ENCODE assay signal across 24 cellular contexts in genomic region chr3:129432671-129433070, GRCh38. TPM values are rescaled to one million over a fixed set of nuclear protein-coding genes. Genes with fewer than 3 reads are reported as not detected.
DNase-seq lines count a peak whose midpoint lies in the region; ATAC-seq and TF ChIP-seq lines count a peak whose summit lies in the region.
"Had no signal": no experiment of that assay in that cellular context is flagged by ENCODE, and none has a peak within 500 bp of the region (broad histone marks: within the 10 kb centered on the region; RNA-seq: fewer than 3 reads in every experiment).

No MANE protein-coding gene starts in this region.

- H3K4me3 Mint-ChIP-seq in activated CD8-positive, alpha-beta T cell treated with anti-CD3 and anti-CD28 coated beads for 36 hours, result no peak overlapping the region
- H3K4me3 Mint-ChIP-seq in activated CD8-positive, alpha-beta T cell treated with anti-CD3 and anti-CD28 coated beads, Interleukin-2, amount 10 ng/mL, durations not matched to agents 7 days and 5 days, result no peak overlapping the region
- H3K4me3 Mint-ChIP-seq: CD4-positive, alpha-beta T cell had no signal

- H3K4me3 ChIP-seq in effector memory CD4-positive, alpha-beta T cell (ENCODE audit: insufficient read depth, low read depth, low read length, poor library complexity, severe bottlenecking), result no peak overlapping the region
- H3K4me3 ChIP-seq: BLaER1, GM12878, PC-9 had no signal

- peaks cover 7% of the 10 kb centered on the region for H3K4me1 ChIP-seq in effector memory CD4-positive, alpha-beta T cell (ENCODE audit: control insufficient read depth, insufficient read depth, low read length, poor library complexity, severe bottlenecking)

- intact Hi-C loops in activated CD8-positive, alpha-beta T cell treated with anti-CD3 and anti-CD28 coated beads for 36 hours (cut with micrococcal nuclease), result no loop called here

- CTCF ChIA-PET in activated CD8-positive, alpha-beta T cell treated with anti-CD3 and anti-CD28 coated beads for 36 hours (lab: Charles Lee), result interaction anchor here (1.6 kb wide), 1 partner anchor 49 kb away, joined by 6 read pairs; no protein-coding TSS in a partner anchor
- CTCF ChIA-PET in activated CD8-positive, alpha-beta T cell treated with anti-CD3 and anti-CD28 coated beads, Interleukin-2, amount 10 ng/mL, durations not matched to agents 7 days and 5 days (lab: Charles Lee), result interaction anchor here (0.8 to 1.0 kb wide), 2 partner anchors 33 to 463 kb away, joined by 3 read pairs; no protein-coding TSS in a partner anchor

- no peak for ATAC-seq in activated CD8-positive, alpha-beta T cell treated with anti-CD3 and anti-CD28 coated beads for 36 hours
- no peak for ATAC-seq in activated CD8-positive, alpha-beta T cell treated with anti-CD3 and anti-CD28 coated beads, Interleukin-2, amount 10 ng/mL, durations not matched to agents 7 days and 5 days
- ATAC-seq in GM19351 (IDR thresholded peaks at IDR 0.05; ENCODE audit: unreplicated experiment), result no peak
- ATAC-seq: GM12878 had no signal

- peaks cover 48% of the 10 kb centered on the region for H3K36me3 ChIP-seq in effector memory CD4-positive, alpha-beta T cell (ENCODE audit: control insufficient read depth, insufficient read depth, low read length)

- H3K4me1 Mint-ChIP-seq in activated CD8-positive, alpha-beta T cell treated with anti-CD3 and anti-CD28 coated beads for 36 hours (ENCODE audit: low read depth), result peaks cover 52% of the 10 kb centered on the region
- peaks cover 85% of the 10 kb centered on the region for H3K4me1 Mint-ChIP-seq in activated CD8-positive, alpha-beta T cell treated with anti-CD3 and anti-CD28 coated beads, Interleukin-2, amount 10 ng/mL, durations not matched to agents 7 days and 5 days (ENCODE audit: low read depth)

- H3K36me3 Mint-ChIP-seq in activated CD8-positive, alpha-beta T cell treated with anti-CD3 and anti-CD28 coated beads for 36 hours (ENCODE audit: low read depth), result peaks cover 64% of the 10 kb centered on the region
- peaks cover 78% of the 10 kb centered on the region for H3K36me3 Mint-ChIP-seq in activated CD8-positive, alpha-beta T cell treated with anti-CD3 and anti-CD28 coated beads, Interleukin-2, amount 10 ng/mL, durations not matched to agents 7 days and 5 days (ENCODE audit: low read depth)

- no peaks in the 10 kb centered on the region for H3K27me3 Mint-ChIP-seq in activated CD8-positive, alpha-beta T cell treated with anti-CD3 and anti-CD28 coated beads for 36 hours
- peaks cover 3% of the 10 kb centered on the region for H3K27me3 Mint-ChIP-seq in activated CD8-positive, alpha-beta T cell treated with anti-CD3 and anti-CD28 coated beads, Interleukin-2, amount 10 ng/mL, durations not matched to agents 7 days and 5 days (ENCODE audit: low read depth)
- H3K27me3 Mint-ChIP-seq: CD4-positive, alpha-beta T cell had no signal

- H3K9me3 ChIP-seq in effector memory CD4-positive, alpha-beta T cell (ENCODE audit: control insufficient read depth, low read length), result no peaks in the 10 kb centered on the region
- H3K9me3 ChIP-seq: BLaER1 had no signal

- H3K9me3 Mint-ChIP-seq in activated CD8-positive, alpha-beta T cell treated with anti-CD3 and anti-CD28 coated beads for 36 hours, result no peaks in the 10 kb centered on the region
- no peaks in the 10 kb centered on the region for H3K9me3 Mint-ChIP-seq in activated CD8-positive, alpha-beta T cell treated with anti-CD3 and anti-CD28 coated beads, Interleukin-2, amount 10 ng/mL, durations not matched to agents 7 days and 5 days (ENCODE audit: insufficient read depth)
- H3K9me3 Mint-ChIP-seq: CD4-positive, alpha-beta T cell had no signal

- DNase-seq in activated CD8-positive, alpha-beta T cell treated with anti-CD3 and anti-CD28 coated beads for 36 hours, result no peak
- no peak for DNase-seq in activated CD8-positive, alpha-beta T cell treated with anti-CD3 and anti-CD28 coated beads, Interleukin-2, amount 10 ng/mL, durations not matched to agents 7 days and 5 days
- DNase-seq in CD1c-positive myeloid dendritic cell (ENCODE audit: extremely low spot score) (peak; percentile 10), MV-4-11 (lab: John Stamatoyannopoulos, UW) (peak; percentile 37), kidney tubule cell (ENCODE audit: low spot score) (peak; percentile 50), Ammon's horn (ENCODE audit: low spot score) (no peak)
- no peak for DNase-seq in effector memory CD4-positive, alpha-beta T cell
- DNase-seq: CD4-positive, alpha-beta T cell; DMS79; EL; HCEC 1CT; NCI-H1105; NCI-H1436 treated with DMSO at 0.1 percent for 48 hours; NCI-H187 treated with DMSO at 0.1 percent for 48 hours; NCI-H2171 treated with DMSO at 0.1 percent for 48 hours; NCI-H524 treated with DMSO at 0.1 percent for 48 hours; NCI-H82; PC-9; SHP77 had no signal

- H3K27ac ChIP-seq in effector memory CD4-positive, alpha-beta T cell (ENCODE audit: insufficient read depth, low read length, poor library complexity, severe bottlenecking), result no peak overlapping the region
- H3K27ac ChIP-seq: 22Rv1, BLaER1, PC-9, RWPE1 had no signal

- H3K27ac Mint-ChIP-seq in activated CD8-positive, alpha-beta T cell treated with anti-CD3 and anti-CD28 coated beads for 36 hours, result peak overlapping the region; percentile 2
- H3K27ac Mint-ChIP-seq in activated CD8-positive, alpha-beta T cell treated with anti-CD3 and anti-CD28 coated beads, Interleukin-2, amount 10 ng/mL, durations not matched to agents 7 days and 5 days, result no peak overlapping the region
- H3K27ac Mint-ChIP-seq: CD4-positive, alpha-beta T cell had no signal

- POLR2A ChIA-PET in activated CD8-positive, alpha-beta T cell treated with anti-CD3 and anti-CD28 coated beads for 36 hours (lab: Charles Lee), result interaction anchor here (0.6 to 2.0 kb wide), 3 partner anchors 9 to 116 kb away, joined by 3 to 7 read pairs (median 3); a partner anchor contains a TSS
- POLR2A ChIA-PET in activated CD8-positive, alpha-beta T cell treated with anti-CD3 and anti-CD28 coated beads, Interleukin-2, amount 10 ng/mL, durations not matched to agents 7 days and 5 days (lab: Charles Lee), result no interaction called here

- H3K27me3 ChIP-seq in effector memory CD4-positive, alpha-beta T cell (replicated peaks; ENCODE audit: control insufficient read depth, insufficient read depth, low read length, poor library complexity, severe bottlenecking), result no peaks in the 10 kb centered on the region

- no peak for TF ChIP-seq CTCF in activated CD8-positive, alpha-beta T cell treated with anti-CD3 and anti-CD28 coated beads for 36 hours (IDR thresholded peaks at IDR 0.05)

RNA-seq across cellular contexts. Expression of gene EFCAB12, which starts 4.2 kb away (rescaled TPM):
- under 1 TPM; 0.56 to 0.65 TPM for total RNA-seq in activated CD8-positive, alpha-beta T cell treated with anti-CD3 and anti-CD28 coated beads for 36 hours
- total RNA-seq in activated CD8-positive, alpha-beta T cell treated with anti-CD3 and anti-CD28 coated beads, Interleukin-2, amount 10 ng/mL, durations not matched to agents 7 days and 5 days, result under 1 TPM; 0.42 to 0.45 TPM

RNA-seq across cellular contexts. Expression of gene MBD4, which starts 7.1 kb away (rescaled TPM):
- 10 to 100 TPM; 38.9 to 44.5 TPM for total RNA-seq in activated CD8-positive, alpha-beta T cell treated with anti-CD3 and anti-CD28 coated beads for 36 hours
- 10 to 100 TPM; 50.1 to 50.6 TPM for total RNA-seq in activated CD8-positive, alpha-beta T cell treated with anti-CD3 and anti-CD28 coated beads, Interleukin-2, amount 10 ng/mL, durations not matched to agents 7 days and 5 days

RNA-seq across cellular contexts. Expression of gene IFT122, which starts 7.4 kb away (rescaled TPM):
- 10 to 100 TPM; 18.9 to 20.4 TPM for total RNA-seq in activated CD8-positive, alpha-beta T cell treated with anti-CD3 and anti-CD28 coated beads for 36 hours
- total RNA-seq in activated CD8-positive, alpha-beta T cell treated with anti-CD3 and anti-CD28 coated beads, Interleukin-2, amount 10 ng/mL, durations not matched to agents 7 days and 5 days, result 10 to 100 TPM; 22.3 to 25.6 TPM

Comparison
In these comparisons a context has a peak if more than half of its experiments do, and no peak if none do; other contexts are left out.
1. DNase-seq: peak in CD1c-positive myeloid dendritic cell (single experiment), MV-4-11 (single experiment) and kidney tubule cell (single experiment); none in activated CD8-positive, alpha-beta T cell treated with anti-CD3 and anti-CD28 coated beads for 36 hours (single experiment), activated CD8-positive, alpha-beta T cell treated with anti-CD3 and anti-CD28 coated beads, Interleukin-2, amount 10 ng/mL, durations not matched to agents 7 days and 5 days (single experiment), effector memory CD4-positive, alpha-beta T cell (0 of 3) and Ammon's horn (single experiment).